ENCODE assay signal across 23 cellular contexts in the genomic region with DNA sequence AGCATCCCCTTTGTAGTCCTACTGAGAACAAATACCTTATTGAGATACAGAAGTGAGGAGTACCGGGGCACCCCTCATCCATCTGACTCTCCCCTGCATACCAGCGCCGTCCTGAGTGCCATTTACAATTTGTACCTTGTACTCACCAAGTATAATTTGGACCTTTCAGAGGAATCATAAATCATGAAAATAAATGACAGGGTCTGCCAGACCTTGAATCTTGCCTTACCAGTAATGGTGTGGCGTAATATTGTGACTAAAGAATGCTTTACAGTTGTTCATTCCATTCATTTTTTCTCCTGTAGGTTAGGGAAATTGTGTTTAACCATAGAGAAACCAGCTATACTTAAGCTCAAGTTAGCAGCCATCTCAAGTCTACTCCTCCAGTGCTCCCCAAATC.
DNase-seq lines count a peak whose midpoint lies in the region; ATAC-seq and TF ChIP-seq lines count a peak whose summit lies in the region.
"Had no signal": no experiment of that assay in that cellular context is flagged by ENCODE, and none has a peak within 500 bp of the region (broad histone marks: within the 10 kb centered on the region; RNA-seq: fewer than 3 reads in every experiment).

No MANE protein-coding gene starts in this region.

- H3K79me2 ChIP-seq in PC-3 (ENCODE audit: low read length) (no peaks in the 10 kb centered on the region), MM.1S (ENCODE audit: low read length) (no peaks in the 10 kb centered on the region)

- H3K4me3 ChIP-seq in PC-3 (ENCODE audit: low read length), result no peak overlapping the region
- no peak overlapping the region for H3K4me3 ChIP-seq in MM.1S (ENCODE audit: low read length)
- H3K4me3 ChIP-seq: cardiac muscle cell had no signal

- H3K9me3 ChIP-seq in PC-3 (ENCODE audit: low read length), result no peaks in the 10 kb centered on the region
- H3K9me3 ChIP-seq in MM.1S (replicated peaks; ENCODE audit: insufficient read depth, low read length), result no peaks in the 10 kb centered on the region
- no peaks in the 10 kb centered on the region for H3K9me3 ChIP-seq in CD4-positive, alpha-beta T cell (ENCODE audit: control insufficient read depth, low read length)

- no peaks in the 10 kb centered on the region for H4K20me1 ChIP-seq in PC-3 (ENCODE audit: low read length)
- no peaks in the 10 kb centered on the region for H4K20me1 ChIP-seq in MM.1S (ENCODE audit: insufficient read depth, low read length)

- H3F3A ChIP-seq in PC-3 (ENCODE audit: low read length, unreplicated experiment) (no peaks in the 10 kb centered on the region), MM.1S (ENCODE audit: insufficient read depth, low read length) (no peaks in the 10 kb centered on the region)

- H3K4me1 ChIP-seq in PC-3 (ENCODE audit: insufficient read depth, low read length) (no peaks in the 10 kb centered on the region), MM.1S (ENCODE audit: low read length) (no peaks in the 10 kb centered on the region)
- H3K4me1 ChIP-seq: foreskin keratinocyte had no signal

- H2AFZ ChIP-seq in PC-3 (ENCODE audit: low read length), result no peak overlapping the region
- H2AFZ ChIP-seq in MM.1S (ENCODE audit: low read length), result no peak overlapping the region

- peaks cover 27% of the 10 kb centered on the region for H3K36me3 Mint-ChIP-seq in chondrocyte (ENCODE audit: low read depth)
- H3K36me3 Mint-ChIP-seq in activated naive CD8-positive, alpha-beta T cell treated with anti-CD3 and anti-CD28 coated beads, Interleukin-2, amount 50 U/mL, for 24 hours (ENCODE audit: low read depth), result peaks cover 39% of the 10 kb centered on the region
- peaks cover 72% of the 10 kb centered on the region for H3K36me3 Mint-ChIP-seq in CD4-positive, alpha-beta T cell (ENCODE audit: low read depth)

- no peaks in the 10 kb centered on the region; the same call in 1 of the 2 replicates for H3K36me3 ChIP-seq in PC-3 (ENCODE audit: low read depth, low read length)
- no peaks in the 10 kb centered on the region for H3K36me3 ChIP-seq in MM.1S (replicated peaks; ENCODE audit: insufficient read depth, low read length)
- H3K36me3 ChIP-seq: cardiac muscle cell had no signal

- POLR2A ChIA-PET in PC-3 (lab: Charles Lee; ENCODE audit: unreplicated experiment), result no interaction called here
- POLR2A ChIA-PET in CD4-positive, alpha-beta T cell (lab: Charles Lee), result no interaction called here

- H3K9me3 Mint-ChIP-seq in chondrocyte (ENCODE audit: low read depth), result no peaks in the 10 kb centered on the region
- H3K9me3 Mint-ChIP-seq in activated naive CD8-positive, alpha-beta T cell treated with anti-CD3 and anti-CD28 coated beads, Interleukin-2, amount 50 U/mL, for 24 hours, result no peaks in the 10 kb centered on the region
- H3K9me3 Mint-ChIP-seq in CD4-positive, alpha-beta T cell, result no peaks in the 10 kb centered on the region
- H3K9me3 Mint-ChIP-seq: activated T-helper 2 cell treated with anti-CD3 and anti-CD28 coated beads, Interferon-gamma antibody, Interleukin-2, Interleukin-4, amounts not matched to agents 10 μg/mL and 5 μg/mL and 100 μg/mL, durations not matched to agents 14 hours and 24 hours and 36 hours; stimulated activated effector memory CD8-positive, alpha-beta T cell treated with anti-CD3 and anti-CD28 coated beads, Interleukin-12 subunit alpha, Interleukin-12 subunit beta, amount 100 ng/mL, for 72 hours had no signal

- no peaks in the 10 kb centered on the region for H3K27me3 Mint-ChIP-seq in chondrocyte (ENCODE audit: low read depth)
- H3K27me3 Mint-ChIP-seq in activated naive CD8-positive, alpha-beta T cell treated with anti-CD3 and anti-CD28 coated beads, Interleukin-2, amount 50 U/mL, for 24 hours, result no peaks in the 10 kb centered on the region
- no peaks in the 10 kb centered on the region for H3K27me3 Mint-ChIP-seq in CD4-positive, alpha-beta T cell

- H3K4me2 ChIP-seq in PC-3 (ENCODE audit: low read length) (no peak overlapping the region), MM.1S (ENCODE audit: low read depth, low read length) (no peak overlapping the region)

- H3K4me1 Mint-ChIP-seq in chondrocyte (ENCODE audit: low read depth), result peaks cover 58% of the 10 kb centered on the region
- H3K4me1 Mint-ChIP-seq in activated naive CD8-positive, alpha-beta T cell treated with anti-CD3 and anti-CD28 coated beads, Interleukin-2, amount 50 U/mL, for 24 hours, result peaks cover 5% of the 10 kb centered on the region
- peaks cover 11% of the 10 kb centered on the region for H3K4me1 Mint-ChIP-seq in CD4-positive, alpha-beta T cell (ENCODE audit: low read depth)
- H3K4me1 Mint-ChIP-seq: stimulated activated effector memory CD8-positive, alpha-beta T cell treated with anti-CD3 and anti-CD28 coated beads, Interleukin-12 subunit alpha, Interleukin-12 subunit beta, amount 100 ng/mL, for 72 hours had no signal

- CTCF ChIA-PET in PC-3 (lab: Charles Lee), result no interaction called here
- CTCF ChIA-PET in CD4-positive, alpha-beta T cell (lab: Charles Lee), result no interaction called here

- H3K9me2 ChIP-seq in PC-3 (replicated peaks; ENCODE audit: low read length), result no peaks in the 10 kb centered on the region
- no peaks in the 10 kb centered on the region for H3K9me2 ChIP-seq in MM.1S (replicated peaks; ENCODE audit: insufficient read depth, low read length)

- H3K27me3 ChIP-seq in PC-3 (ENCODE audit: low read length) (no peaks in the 10 kb centered on the region), MM.1S (replicated peaks; ENCODE audit: insufficient read depth, low read length) (no peaks in the 10 kb centered on the region)
- no peaks in the 10 kb centered on the region for H3K27me3 ChIP-seq in CD4-positive, alpha-beta T cell (ENCODE audit: control insufficient read depth, insufficient read depth, low read length)
- H3K27me3 ChIP-seq: cardiac muscle cell, foreskin keratinocyte had no signal

- H3K9ac ChIP-seq in PC-3 (ENCODE audit: low read length), result no peak overlapping the region
- H3K9ac ChIP-seq in MM.1S (ENCODE audit: low read length), result no peak overlapping the region

- peak overlapping the region; percentile 78 for H3K27ac Mint-ChIP-seq in chondrocyte (ENCODE audit: unreplicated experiment)
- H3K27ac Mint-ChIP-seq in activated naive CD8-positive, alpha-beta T cell treated with anti-CD3 and anti-CD28 coated beads, Interleukin-2, amount 50 U/mL, for 24 hours, result no peak overlapping the region
- H3K27ac Mint-ChIP-seq in CD4-positive, alpha-beta T cell, result no peak overlapping the region
- H3K27ac Mint-ChIP-seq: activated T-helper 2 cell treated with anti-CD3 and anti-CD28 coated beads, Interferon-gamma antibody, Interleukin-2, Interleukin-4, amounts not matched to agents 10 μg/mL and 5 μg/mL and 100 μg/mL, durations not matched to agents 14 hours and 24 hours and 36 hours; stimulated activated effector memory CD8-positive, alpha-beta T cell treated with anti-CD3 and anti-CD28 coated beads, Interleukin-12 subunit alpha, Interleukin-12 subunit beta, amount 100 ng/mL, for 72 hours had no signal

- TF ChIP-seq CTCF in PC-3 (conservative IDR thresholded peaks at IDR 0.05; ENCODE audit: low read depth, low read length) (no peak), chondrocyte (IDR thresholded peaks at IDR 0.05) (no peak), MM.1S (IDR thresholded peaks at IDR 0.05; ENCODE audit: low read length) (no peak)
- TF ChIP-seq CTCF in CD4-positive, alpha-beta T cell (IDR thresholded peaks at IDR 0.05), result no peak

- no peak overlapping the region for H3K4me3 Mint-ChIP-seq in chondrocyte (ENCODE audit: unreplicated experiment)
- no peak overlapping the region for H3K4me3 Mint-ChIP-seq in activated naive CD8-positive, alpha-beta T cell treated with anti-CD3 and anti-CD28 coated beads, Interleukin-2, amount 50 U/mL, for 24 hours
- no peak overlapping the region for H3K4me3 Mint-ChIP-seq in CD4-positive, alpha-beta T cell
- H3K4me3 Mint-ChIP-seq: stimulated activated effector memory CD8-positive, alpha-beta T cell treated with anti-CD3 and anti-CD28 coated beads, Interleukin-12 subunit alpha, Interleukin-12 subunit beta, amount 100 ng/mL, for 72 hours had no signal

- peak; percentile 24 for DNase-seq in GM03348 (ENCODE audit: low spot score)
- peak; percentile 21 for DNase-seq in PC-3
- DNase-seq in chondrocyte (ENCODE audit: low spot score), result no peak
- DNase-seq in renal cortical epithelial cell (ENCODE audit: low read depth), result peak; percentile 20
- no peak for DNase-seq in MM.1S
- no peak for DNase-seq in activated naive CD8-positive, alpha-beta T cell treated with anti-CD3 and anti-CD28 coated beads, Interleukin-2, amount 50 U/mL, for 24 hours
- DNase-seq in CD4-positive, alpha-beta T cell, result no peak
- DNase-seq: activated CD4-positive, alpha-beta T cell treated with anti-CD3 and anti-CD28 coated beads for 48 hours; Kasumi-1; kidney glomerular epithelial cell; mammary epithelial cell; NCI-H1048; NCI-H2081; NCI-H510A treated with DMSO at 0.1 percent for 48 hours; occipital lobe; right cardiac atrium; SW 1271 had no signal

- ATAC-seq in PC-3 (no peak), HG02885 (IDR thresholded peaks at IDR 0.05; ENCODE audit: poor library complexity, unreplicated experiment) (no peak)
- ATAC-seq in activated naive CD8-positive, alpha-beta T cell treated with anti-CD3 and anti-CD28 coated beads, Interleukin-2, amount 50 U/mL, for 24 hours, result no peak
- ATAC-seq in CD4-positive, alpha-beta T cell (ENCODE audit: poor library complexity), result no peak
- ATAC-seq: foreskin keratinocyte; right cardiac atrium; stimulated activated effector memory CD8-positive, alpha-beta T cell treated with anti-CD3 and anti-CD28 coated beads, Interleukin-12 subunit alpha, Interleukin-12 subunit beta, amount 100 ng/mL, for 72 hours had no signal

- BruUV-seq in PC-3 (replicated peaks; lab: Mats Ljungman, UMichigan), result no TSS peak

- intact Hi-C loops in PC-3 (cut with micrococcal nuclease), result no loop called here
- intact Hi-C loops in CD4-positive, alpha-beta T cell (cut with DNase I, micrococcal nuclease), result no loop called here

- H3K27ac ChIP-seq in PC-3 (ENCODE audit: low read length) (no peak overlapping the region), MM.1S (ENCODE audit: low read length) (no peak overlapping the region)
- no peak overlapping the region for H3K27ac ChIP-seq in CD4-positive, alpha-beta T cell (ENCODE audit: low read depth, low read length)
- H3K27ac ChIP-seq: cardiac muscle cell, epithelial cell of prostate, foreskin keratinocyte had no signal

Comparison
In these comparisons a context has a peak if more than half of its experiments do, and no peak if none do; other contexts are left out.
1. DNase-seq: peak in GM03348 (single experiment), PC-3 (single experiment) and renal cortical epithelial cell (single experiment); none in chondrocyte (single experiment), MM.1S (single experiment), activated naive CD8-positive, alpha-beta T cell treated with anti-CD3 and anti-CD28 coated beads, Interleukin-2, amount 50 U/mL, for 24 hours (single experiment) and CD4-positive, alpha-beta T cell (0 of 10).